In the genomic region with DNA sequence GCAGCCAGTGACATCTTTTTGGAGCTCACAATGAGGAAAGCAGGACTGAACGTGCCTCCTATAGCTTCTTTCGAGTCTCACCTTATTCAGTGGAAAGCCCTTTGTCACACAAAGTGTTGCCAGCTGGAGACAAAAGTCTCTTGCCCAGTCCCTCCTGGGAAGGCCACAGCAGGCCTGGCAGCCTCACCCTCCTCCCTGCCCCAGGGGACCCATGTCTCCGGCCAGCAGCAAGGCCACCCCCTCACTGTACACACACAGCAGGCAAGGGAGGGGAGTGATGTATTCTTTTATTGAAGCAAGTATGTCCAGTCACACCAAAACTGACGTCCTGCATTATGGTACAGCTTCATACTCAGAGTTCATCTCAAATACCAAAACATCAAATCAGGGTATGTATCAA, we compare ENCODE assay signal across 3 cellular contexts.
TF ChIP-seq lines count a peak whose summit lies in the region.

No MANE protein-coding gene starts in this region.

TF ChIP-seq in SK-N-SH, 30 proteins besides CTCF, POLR2A, EP300 and RAD21:
- no peak for TF ChIP-seq SMC3 (IDR thresholded peaks at IDR 0.05; ENCODE audit: low read depth, low read length)
- TF ChIP-seq JUND (IDR thresholded peaks at IDR 0.05): no peak
- no peak for TF ChIP-seq RXRA (IDR thresholded peaks at IDR 0.05; ENCODE audit: borderline replicate concordance, low read depth)
- TF ChIP-seq, protein P1, sequence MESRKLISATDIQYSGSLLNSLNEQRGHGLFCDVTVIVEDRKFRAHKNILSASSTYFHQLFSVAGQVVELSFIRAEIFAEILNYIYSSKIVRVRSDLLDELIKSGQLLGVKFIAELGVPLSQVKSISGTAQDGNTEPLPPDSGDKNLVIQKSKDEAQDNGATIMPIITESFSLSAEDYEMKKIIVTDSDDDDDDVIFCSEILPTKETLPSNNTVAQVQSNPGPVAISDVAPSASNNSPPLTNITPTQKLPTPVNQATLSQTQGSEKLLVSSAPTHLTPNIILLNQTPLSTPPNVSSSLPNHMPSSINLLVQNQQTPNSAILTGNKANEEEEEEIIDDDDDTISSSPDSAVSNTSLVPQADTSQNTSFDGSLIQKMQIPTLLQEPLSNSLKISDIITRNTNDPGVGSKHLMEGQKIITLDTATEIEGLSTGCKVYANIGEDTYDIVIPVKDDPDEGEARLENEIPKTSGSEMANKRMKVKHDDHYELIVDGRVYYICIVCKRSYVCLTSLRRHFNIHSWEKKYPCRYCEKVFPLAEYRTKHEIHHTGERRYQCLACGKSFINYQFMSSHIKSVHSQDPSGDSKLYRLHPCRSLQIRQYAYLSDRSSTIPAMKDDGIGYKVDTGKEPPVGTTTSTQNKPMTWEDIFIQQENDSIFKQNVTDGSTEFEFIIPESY (IDR thresholded peaks at IDR 0.05; ENCODE audit: borderline replicate concordance, low read depth): no peak
- TF ChIP-seq MXI1 (IDR thresholded peaks at IDR 0.05; ENCODE audit: low read depth, low read length): no peak
- no peak for TF ChIP-seq RCOR1 (IDR thresholded peaks at IDR 0.05; ENCODE audit: low read length)
- TF ChIP-seq, protein P2, sequence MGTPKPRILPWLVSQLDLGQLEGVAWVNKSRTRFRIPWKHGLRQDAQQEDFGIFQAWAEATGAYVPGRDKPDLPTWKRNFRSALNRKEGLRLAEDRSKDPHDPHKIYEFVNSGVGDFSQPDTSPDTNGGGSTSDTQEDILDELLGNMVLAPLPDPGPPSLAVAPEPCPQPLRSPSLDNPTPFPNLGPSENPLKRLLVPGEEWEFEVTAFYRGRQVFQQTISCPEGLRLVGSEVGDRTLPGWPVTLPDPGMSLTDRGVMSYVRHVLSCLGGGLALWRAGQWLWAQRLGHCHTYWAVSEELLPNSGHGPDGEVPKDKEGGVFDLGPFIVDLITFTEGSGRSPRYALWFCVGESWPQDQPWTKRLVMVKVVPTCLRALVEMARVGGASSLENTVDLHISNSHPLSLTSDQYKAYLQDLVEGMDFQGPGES (IDR thresholded peaks at IDR 0.05; ENCODE audit: low read depth, low read length): no peak
- TF ChIP-seq POLR2AphosphoS5 (IDR thresholded peaks at IDR 0.05; ENCODE audit: low read depth, low read length): no peak

TF ChIP-seq in SK-N-SH treated with all-trans-retinoic acid at 6 μM for 48 hours, 23 proteins besides CTCF, POLR2A, EP300 and RAD21:
- TF ChIP-seq TOX (CRISPR knock-in tag; IDR thresholded peaks at IDR 0.05; ENCODE audit: borderline replicate concordance) (no peak), BACH2 (CRISPR knock-in tag; IDR thresholded peaks at IDR 0.05; ENCODE audit: borderline replicate concordance) (no peak), ISL1 (CRISPR knock-in tag; IDR thresholded peaks at IDR 0.05) (no peak), ZNF70 (CRISPR knock-in tag; IDR thresholded peaks at IDR 0.05) (no peak), ZC3H10 (CRISPR knock-in tag; IDR thresholded peaks at IDR 0.05) (no peak), ARNTL (CRISPR knock-in tag; IDR thresholded peaks at IDR 0.05; ENCODE audit: borderline replicate concordance, low read depth) (no peak)
- TF ChIP-seq, protein P3, sequence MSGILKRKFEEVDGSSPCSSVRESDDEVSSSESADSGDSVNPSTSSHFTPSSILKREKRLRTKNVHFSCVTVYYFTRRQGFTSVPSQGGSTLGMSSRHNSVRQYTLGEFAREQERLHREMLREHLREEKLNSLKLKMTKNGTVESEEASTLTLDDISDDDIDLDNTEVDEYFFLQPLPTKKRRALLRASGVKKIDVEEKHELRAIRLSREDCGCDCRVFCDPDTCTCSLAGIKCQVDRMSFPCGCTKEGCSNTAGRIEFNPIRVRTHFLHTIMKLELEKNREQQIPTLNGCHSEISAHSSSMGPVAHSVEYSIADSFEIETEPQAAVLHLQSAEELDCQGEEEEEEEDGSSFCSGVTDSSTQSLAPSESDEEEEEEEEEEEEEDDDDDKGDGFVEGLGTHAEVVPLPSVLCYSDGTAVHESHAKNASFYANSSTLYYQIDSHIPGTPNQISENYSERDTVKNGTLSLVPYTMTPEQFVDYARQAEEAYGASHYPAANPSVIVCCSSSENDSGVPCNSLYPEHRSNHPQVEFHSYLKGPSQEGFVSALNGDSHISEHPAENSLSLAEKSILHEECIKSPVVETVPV (CRISPR knock-in tag; IDR thresholded peaks at IDR 0.05): no peak

TF ChIP-seq in GM23338, 12 proteins besides CTCF, POLR2A, EP300 and RAD21 (continued from another document):
- TF ChIP-seq, protein P4, sequence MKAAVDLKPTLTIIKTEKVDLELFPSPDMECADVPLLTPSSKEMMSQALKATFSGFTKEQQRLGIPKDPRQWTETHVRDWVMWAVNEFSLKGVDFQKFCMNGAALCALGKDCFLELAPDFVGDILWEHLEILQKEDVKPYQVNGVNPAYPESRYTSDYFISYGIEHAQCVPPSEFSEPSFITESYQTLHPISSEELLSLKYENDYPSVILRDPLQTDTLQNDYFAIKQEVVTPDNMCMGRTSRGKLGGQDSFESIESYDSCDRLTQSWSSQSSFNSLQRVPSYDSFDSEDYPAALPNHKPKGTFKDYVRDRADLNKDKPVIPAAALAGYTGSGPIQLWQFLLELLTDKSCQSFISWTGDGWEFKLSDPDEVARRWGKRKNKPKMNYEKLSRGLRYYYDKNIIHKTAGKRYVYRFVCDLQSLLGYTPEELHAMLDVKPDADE (IDR thresholded peaks at IDR 0.05): no peak
- no peak for TF ChIP-seq EZH2 (IDR thresholded peaks at IDR 0.05; ENCODE audit: low read depth, unreplicated experiment)
